9 cellular contexts compared by ENCODE assay signal in the genomic region with DNA sequence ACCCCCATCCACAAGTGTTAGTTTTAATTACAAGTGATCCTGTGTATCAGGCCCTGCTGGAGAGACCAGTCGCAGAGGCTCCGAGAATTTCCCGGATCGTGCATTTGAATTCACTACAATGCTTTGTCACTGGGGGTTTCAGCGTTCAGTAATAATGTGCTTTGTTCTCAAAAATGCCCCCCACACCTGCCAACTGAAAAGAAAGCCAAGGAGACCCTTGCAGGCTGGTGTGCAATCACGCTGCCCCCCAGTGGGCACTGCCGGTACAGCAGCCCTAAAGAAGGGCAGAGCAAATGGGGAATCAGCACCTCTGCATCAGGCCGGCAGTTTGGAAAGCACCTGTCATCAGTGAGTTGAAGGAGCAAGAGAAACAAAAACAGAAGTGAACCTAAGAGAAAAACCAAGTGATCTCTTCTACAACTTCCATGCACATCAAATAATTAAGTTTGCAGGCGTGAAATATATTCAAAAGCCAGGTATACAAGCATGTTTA.
DNase-seq lines count a peak whose midpoint lies in the region; ATAC-seq, FAIRE-seq and TF ChIP-seq lines count a peak whose summit lies in the region.
"Had no signal": no experiment of that assay in that cellular context is flagged by ENCODE, and none has a peak within 500 bp of the region (broad histone marks: within the 10 kb centered on the region; RNA-seq: fewer than 3 reads in every experiment).

No MANE protein-coding gene starts in this region.

- DNase-seq in NCI-H2196 (lab: John Stamatoyannopoulos, UW; ENCODE audit: unreplicated experiment) (peak; percentile 30), NCI-H2196 treated with DMSO at 0.1 percent for 48 hours (lab: John Stamatoyannopoulos, UW; ENCODE audit: unreplicated experiment) (no peak), HCT116 (ENCODE audit: low read depth, low spot score) (peak; percentile 10), MM.1S (peak; percentile 85), T-helper 9 cell (peak; percentile 55), keratinocyte (ENCODE audit: low read depth, low spot score) (no peak)
- DNase-seq in stimulated activated CD4-positive, alpha-beta T cell treated with anti-CD3 and anti-CD28 coated beads, Interleukin-2, amount 100 ng/mL, for 48 hours, result peak; percentile 63 to 65

- peaks cover 2% of the 10 kb centered on the region for H3K9me1 ChIP-seq in keratinocyte (ENCODE audit: control insufficient read depth, extremely low read depth, insufficient read depth, low read length)

- H3K9me3 ChIP-seq in HCT116 (ENCODE audit: control insufficient read depth in 1 of 2, insufficient read depth in 1 of 2, low read depth in 1 of 2, low read length in 2 of 2), result no peaks in the 10 kb centered on the region
- H3K9me3 ChIP-seq in MM.1S (replicated peaks; ENCODE audit: insufficient read depth, low read length), result no peaks in the 10 kb centered on the region
- no peaks in the 10 kb centered on the region for H3K9me3 ChIP-seq in keratinocyte (ENCODE audit: control insufficient read depth, low read depth, low read length)

- H3K4me1 Mint-ChIP-seq in brain, result peaks cover 59% of the 10 kb centered on the region

- H3K27me3 Mint-ChIP-seq in brain, result no peaks in the 10 kb centered on the region

- RAD21 ChIA-PET in HCT116 (lab: Charles Lee; ENCODE audit: low non-redundant PET in 1 of 2, low total read pairs in 2 of 2, uncharacterized antibody in 2 of 2, unreplicated experiment in 2 of 2), result no interaction called here

- H3K36me3 Mint-ChIP-seq in brain, result peaks cover 12% of the 10 kb centered on the region

- H3K36me3 ChIP-seq in HCT116 (ENCODE audit: control insufficient read depth in 1 of 2, insufficient read depth in 2 of 2, low read length in 2 of 2) (no peaks in the 10 kb centered on the region), MM.1S (replicated peaks; ENCODE audit: insufficient read depth, low read length) (no peaks in the 10 kb centered on the region), keratinocyte (ENCODE audit: control insufficient read depth in 2 of 2, extremely low read depth in 1 of 2, insufficient read depth in 2 of 2, low read length in 2 of 2) (no peaks in the 10 kb centered on the region)

- POLR2A ChIA-PET in HCT116 (lab: Charles Lee), result no interaction called here

- peaks cover 0 to 2% (median 0%) of the 10 kb centered on the region in 5 experiments for H3K9me3 Mint-ChIP-seq in brain

- peaks cover 6% of the 10 kb centered on the region; the same call in 1 of the 2 replicates for H3F3A ChIP-seq in MM.1S (ENCODE audit: insufficient read depth, low read length)

- H2AFZ ChIP-seq in HCT116 (ENCODE audit: low read depth, low read length, poor library complexity, severe bottlenecking), result no peak overlapping the region
- H2AFZ ChIP-seq in MM.1S (ENCODE audit: low read length), result no peak overlapping the region
- no peak overlapping the region for H2AFZ ChIP-seq in keratinocyte (ENCODE audit: control insufficient read depth, low read length)

- no peaks in the 10 kb centered on the region for H3K9me2 ChIP-seq in HCT116 (ENCODE audit: insufficient read depth)
- H3K9me2 ChIP-seq in MM.1S (replicated peaks; ENCODE audit: insufficient read depth, low read length), result no peaks in the 10 kb centered on the region

- CTCF ChIA-PET in HCT116 (lab: Charles Lee), result interaction anchor here (0.8 to 2.1 kb wide), 11 partner anchors 15 to 1444 kb away, joined by 3 to 14 read pairs (median 5); no protein-coding TSS in a partner anchor

- H4K20me1 ChIP-seq in HCT116 (ENCODE audit: insufficient read depth) (peaks cover 7% of the 10 kb centered on the region), MM.1S (ENCODE audit: insufficient read depth, low read length) (peaks cover 10% of the 10 kb centered on the region), keratinocyte (ENCODE audit: control insufficient read depth, extremely low read depth, insufficient read depth, low read length) (peaks cover 6% of the 10 kb centered on the region)

- H3K27ac Mint-ChIP-seq in brain, result peak overlapping the region; percentile 8 to 47 (median 28)

- FAIRE-seq in keratinocyte (lab: Jason Lieb, UNC), result peak; percentile 92

- peak overlapping the region; percentile 7 to 67 (median 58) for H3K4me3 Mint-ChIP-seq in brain

- H3K4me2 ChIP-seq in HCT116 (ENCODE audit: low read length) (no peak overlapping the region), MM.1S (ENCODE audit: low read depth, low read length) (peak overlapping the region; percentile 53; the same call in 1 of the 2 replicates), keratinocyte (ENCODE audit: control insufficient read depth, extremely low read depth, insufficient read depth, low read depth, low read length) (no peak overlapping the region)

- intact Hi-C loops in HCT116 (cut with micrococcal nuclease), result loop anchor here (5.0 to 10.0 kb wide), 3 partner anchors 233 to 1625 kb away; no protein-coding TSS in a partner anchor

- TF ChIP-seq RAD21 in HCT116 (IDR thresholded peaks at IDR 0.05; ENCODE audit: low read depth), result peak; percentile 82

- no peak for TF ChIP-seq POLR2A in HCT116 (IDR thresholded peaks at IDR 0.05; ENCODE audit: borderline replicate concordance, extremely low read depth, insufficient read depth, insufficient read length)

- H3K79me2 ChIP-seq in HCT116 (ENCODE audit: insufficient read depth, low read length) (peaks cover 23% of the 10 kb centered on the region; the same call in 1 of the 2 replicates), MM.1S (ENCODE audit: low read length) (peaks cover 65% of the 10 kb centered on the region), keratinocyte (ENCODE audit: control insufficient read depth, insufficient read depth, low read length) (peaks cover 51% of the 10 kb centered on the region)

- TF ChIP-seq CTCF in HCT116 (IDR thresholded peaks at IDR 0.05 in 2 of 3, conservative IDR thresholded peaks at IDR 0.05 in 1 of 3; ENCODE audit: borderline replicate concordance in 1 of 3, insufficient read depth in 1 of 3, low read depth in 2 of 3, low read length in 2 of 3) (peak; percentile 66 to 99 (median 99)), MM.1S (IDR thresholded peaks at IDR 0.05; ENCODE audit: low read length) (peak; percentile 98), brain (conservative IDR thresholded peaks at IDR 0.05) (peak; percentile 92 to 96), keratinocyte (optimal IDR thresholded peaks at IDR 0.05 in 1 of 3, IDR thresholded peaks at IDR 0.05 in 1 of 3, conservative IDR thresholded peaks at IDR 0.05 in 1 of 3; ENCODE audit: extremely low read depth in 1 of 3, insufficient read depth in 2 of 3, low read length in 3 of 3) (peak; percentile 96 to 99 (median 97))

- H3K4me1 ChIP-seq in HCT116 (ENCODE audit: control insufficient read depth in 1 of 2, insufficient read depth in 2 of 2, low read length in 2 of 2) (no peaks in the 10 kb centered on the region), MM.1S (ENCODE audit: low read length) (peaks cover 15% of the 10 kb centered on the region), keratinocyte (ENCODE audit: control insufficient read depth, extremely low read depth, insufficient read depth, low read length) (peaks cover 9% of the 10 kb centered on the region)

- H3K9ac ChIP-seq in HCT116 (ENCODE audit: low read length), result no peak overlapping the region
- H3K9ac ChIP-seq in MM.1S (ENCODE audit: low read length), result peak overlapping the region; percentile 7; the same call in 1 of the 2 replicates
- H3K9ac ChIP-seq in keratinocyte (ENCODE audit: control insufficient read depth, extremely low read depth, insufficient read depth, low read length), result no peak overlapping the region

- H3K27ac ChIP-seq in HCT116 (ENCODE audit: low read depth, low read length), result no peak overlapping the region
- H3K27ac ChIP-seq in MM.1S (ENCODE audit: low read length), result peak overlapping the region; percentile 54; the same call in 1 of the 2 replicates
- H3K27ac ChIP-seq in keratinocyte (ENCODE audit: control insufficient read depth, insufficient read depth, low read length), result no peak overlapping the region
- H3K27ac ChIP-seq: skin epidermis had no signal

- H3K4me3 ChIP-seq in HCT116 (replicated peaks in 1 of 2; ENCODE audit: low read depth in 1 of 2, low read length in 2 of 2), result no peak overlapping the region
- H3K4me3 ChIP-seq in MM.1S (ENCODE audit: low read length), result peak overlapping the region; percentile 17
- H3K4me3 ChIP-seq in keratinocyte (ENCODE audit: control insufficient read depth in 2 of 3, extremely low read depth in 1 of 3, insufficient read depth in 2 of 3, low read depth in 1 of 3, low read length in 3 of 3), result no peak overlapping the region
- H3K4me3 ChIP-seq: skin epidermis had no signal

- H3K27me3 ChIP-seq in HCT116 (ENCODE audit: insufficient read depth, low read length) (no peaks in the 10 kb centered on the region), MM.1S (replicated peaks; ENCODE audit: insufficient read depth, low read length) (no peaks in the 10 kb centered on the region), keratinocyte (ENCODE audit: control insufficient read depth, extremely low read depth, insufficient read depth, low read length) (no peaks in the 10 kb centered on the region)

- peak; percentile 71 for ATAC-seq in HCT116

- no TSS peak for BruUV-seq in HCT116 (replicated peaks; lab: Mats Ljungman, UMichigan)

- dilution Hi-C loops in keratinocyte (cut with MboI; ENCODE audit: extremely low pct_ligation_motif_present, low sequenced_read_pairs), result no loop called here

TF ChIP-seq in HCT116, 20 proteins besides CTCF, POLR2A, EP300 and RAD21 (continues in another document):
- no peak for TF ChIP-seq REST (IDR thresholded peaks at IDR 0.05; ENCODE audit: low read depth)

Comparison
In these comparisons a context has a peak if more than half of its experiments do, and no peak if none do; other contexts are left out.
1. DNase-seq: peak in NCI-H2196 (single experiment), HCT116 (single experiment), MM.1S (single experiment), T-helper 9 cell (single experiment) and stimulated activated CD4-positive, alpha-beta T cell treated with anti-CD3 and anti-CD28 coated beads, Interleukin-2, amount 100 ng/mL, for 48 hours (2 of 2); none in NCI-H2196 treated with DMSO at 0.1 percent for 48 hours (single experiment) and keratinocyte (single experiment).
2. Peak in every context shown above with its lines, with median percentiles within 50 percentile points of each other: CTCF ChIP-seq.